ENCODE assay signal across 19 cellular contexts in the genomic region with DNA sequence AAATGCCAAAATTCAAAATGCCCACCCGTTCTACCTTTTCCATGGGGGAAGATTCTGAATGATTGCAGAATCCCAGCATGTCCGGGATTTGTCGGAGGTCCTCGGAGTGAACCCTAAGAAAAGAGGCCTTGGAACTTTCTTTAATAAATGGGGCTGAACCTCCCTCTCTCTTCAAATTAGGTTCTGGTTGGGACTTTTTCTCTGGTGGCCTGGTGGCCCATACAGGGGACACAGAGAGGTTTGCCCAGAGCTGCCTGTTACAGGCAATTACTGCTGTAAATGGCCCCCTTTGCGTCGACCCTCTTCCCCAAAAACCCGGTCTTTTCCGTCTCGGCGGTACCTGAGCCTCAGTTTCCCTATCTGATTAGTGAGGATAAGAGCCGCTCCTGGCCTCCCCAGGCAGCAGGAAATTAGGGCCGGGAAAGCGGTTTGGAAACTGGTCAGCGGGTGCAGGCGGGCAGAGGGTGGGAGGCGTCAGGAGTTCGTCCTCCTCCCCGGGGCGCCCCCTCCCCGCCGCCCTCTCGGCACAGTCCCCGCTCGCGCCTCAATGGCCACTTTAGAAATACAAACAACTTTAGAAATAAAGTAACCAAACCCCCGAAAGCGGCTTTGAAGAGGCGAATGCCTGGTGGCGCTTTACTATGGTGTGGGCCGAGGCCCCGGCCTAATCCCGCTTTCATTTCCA. TPM values are rescaled to one million over a fixed set of nuclear protein-coding genes. Genes with fewer than 3 reads are reported as not detected.
DNase-seq lines count a peak whose midpoint lies in the region; ATAC-seq, FAIRE-seq and TF ChIP-seq lines count a peak whose summit lies in the region.
"Had no signal": no experiment of that assay in that cellular context is flagged by ENCODE, and none has a peak within 500 bp of the region (broad histone marks: within the 10 kb centered on the region; RNA-seq: fewer than 3 reads in every experiment).

No MANE protein-coding gene starts in this region.

- H3K4me2 ChIP-seq in HepG2 (ENCODE audit: low read depth, low read length) = peak overlapping the region; percentile 34

- intact Hi-C loops in HepG2 (cut with micrococcal nuclease; ENCODE audit: unreplicated experiment) (no loop called here), right lobe of liver (cut with DNase I) (no loop called here)

- H3K9me3 Mint-ChIP-seq in brain = peaks cover 0 to 10% (median 0%) of the 10 kb centered on the region in 5 experiments
- H3K9me3 Mint-ChIP-seq in nephron progenitor cell = no peaks in the 10 kb centered on the region
- H3K9me3 Mint-ChIP-seq: activated T-helper 2 cell treated with anti-CD3 and anti-CD28 coated beads, Interferon-gamma antibody, Interleukin-2, Interleukin-4, amounts not matched to agents 10 μg/mL and 5 μg/mL and 100 μg/mL, durations not matched to agents 14 hours and 24 hours and 36 hours; T-helper 2 cell treated with Interferon-gamma antibody and Interleukin-4, amounts not matched to agents 5 μg/mL and 100 μg/mL, for 36 hours had no signal

- peaks cover 99% of the 10 kb centered on the region for H3K27me3 Mint-ChIP-seq in brain
- peaks cover 100% of the 10 kb centered on the region for H3K27me3 Mint-ChIP-seq in nephron progenitor cell (ENCODE audit: low read depth, poor library complexity)

- peaks cover 68% of the 10 kb centered on the region for H3K4me1 Mint-ChIP-seq in brain
- H3K4me1 Mint-ChIP-seq in nephron progenitor cell = peaks cover 40% of the 10 kb centered on the region

- no peaks in the 10 kb centered on the region for H3K79me2 ChIP-seq in HepG2 (ENCODE audit: insufficient read depth, low read length)

- H3K4me3 ChIP-seq in HepG2 (replicated peaks in 1 of 3; ENCODE audit: insufficient read depth in 1 of 3, low read depth in 2 of 3, low read length in 3 of 3) = peak overlapping the region in 2 of 3 experiments; percentile 31 to 41; a peak in 2 of 6 replicates
- no peak overlapping the region for H3K4me3 ChIP-seq in right lobe of liver
- peak overlapping the region; percentile 27 for H3K4me3 ChIP-seq in urinary bladder (ENCODE audit: low read depth, low read length)

- peak; percentile 41 for DNase-seq in HepG2 (ENCODE audit: low spot score)
- no peak for DNase-seq in right lobe of liver
- no peak for DNase-seq in nephron progenitor cell
- DNase-seq in epidermal melanocyte (ENCODE audit: insufficient read length, low spot score) = no peak
- no peak for DNase-seq in retina
- DNase-seq: activated CD4-positive, alpha-beta T cell treated with anti-CD3 and anti-CD28 coated beads, Interleukin-2, amount 50 U/mL, for 48 hours; MV-4-11; NCI-H2227 treated with DMSO at 0.1 percent for 48 hours; stimulated activated CD4-positive, alpha-beta T cell treated with anti-CD3 and anti-CD28 coated beads, Interleukin-4, amount 100 ng/mL, for 4 hours had no signal

- H3K36me3 Mint-ChIP-seq in brain (peaks cover 4% of the 10 kb centered on the region), nephron progenitor cell (ENCODE audit: low read depth) (no peaks in the 10 kb centered on the region)

- peak overlapping the region in 4 of 5 experiments; percentile 30 to 83 (median 68) for H3K4me3 Mint-ChIP-seq in brain
- H3K4me3 Mint-ChIP-seq in nephron progenitor cell = peak overlapping the region; percentile 58
- H3K4me3 Mint-ChIP-seq: T-helper 2 cell treated with Interferon-gamma antibody and Interleukin-4, amounts not matched to agents 5 μg/mL and 100 μg/mL, for 36 hours had no signal

- H3K27me3 ChIP-seq in HepG2 (ENCODE audit: control insufficient read depth in 1 of 2, insufficient read depth in 2 of 2, low read length in 2 of 2) (peaks cover 19 to 93% of the 10 kb centered on the region in 2 experiments), right lobe of liver (peaks cover 0 to 31% of the 10 kb centered on the region in 2 donors)

- H2AFZ ChIP-seq in HepG2 (ENCODE audit: low read length) = no peak overlapping the region

- H3K9me3 ChIP-seq in HepG2 (ENCODE audit: low read length) (no peaks in the 10 kb centered on the region), right lobe of liver (no peaks in the 10 kb centered on the region)

- H3K27ac ChIP-seq in HepG2 (ENCODE audit: extremely low read length, insufficient read depth, low read length) (no peak overlapping the region), right lobe of liver (no peak overlapping the region), urinary bladder (ENCODE audit: low read depth) (no peak overlapping the region)

- no peak for TF ChIP-seq RAD21 in HepG2 (CRISPR knock-in tag; IDR thresholded peaks at IDR 0.05)

- POLR2A ChIA-PET in HepG2 (lab: Yijun Ruan, JAX) = interaction anchor here (1.4 kb wide), 1 partner anchor 23 kb away, joined by 3 read pairs; no protein-coding TSS in a partner anchor

- CTCF ChIA-PET in HepG2 (lab: Yijun Ruan, JAX; ENCODE audit: low intra/inter-chr PET ratio, low total read pairs) = no interaction called here

- H4K20me1 ChIP-seq in HepG2 (ENCODE audit: insufficient read depth, low read length) = peaks cover 22% of the 10 kb centered on the region; the same call in 1 of the 2 replicates

- H3K27ac Mint-ChIP-seq in brain = peak overlapping the region in 2 of 5 experiments; percentile 67 to 72
- no peak overlapping the region for H3K27ac Mint-ChIP-seq in nephron progenitor cell
- H3K27ac Mint-ChIP-seq: activated T-helper 2 cell treated with anti-CD3 and anti-CD28 coated beads, Interferon-gamma antibody, Interleukin-2, Interleukin-4, amounts not matched to agents 10 μg/mL and 5 μg/mL and 100 μg/mL, durations not matched to agents 14 hours and 24 hours and 36 hours; T-helper 2 cell treated with Interferon-gamma antibody and Interleukin-4, amounts not matched to agents 5 μg/mL and 100 μg/mL, for 36 hours had no signal

- H3K4me1 ChIP-seq in HepG2 (ENCODE audit: insufficient read depth, low read length) = peaks cover 42% of the 10 kb centered on the region
- H3K4me1 ChIP-seq in right lobe of liver = no peaks in the 10 kb centered on the region
- no peaks in the 10 kb centered on the region for H3K4me1 ChIP-seq in urinary bladder (ENCODE audit: insufficient read depth)

- no peak for FAIRE-seq in HepG2 (lab: Jason Lieb, UNC)
- FAIRE-seq: bronchial epithelial cell, HTR-8/SVneo, RCC 7860 had no signal

- no peak for TF ChIP-seq POLR2A in HepG2 (IDR thresholded peaks at IDR 0.05; ENCODE audit: insufficient read depth in 1 of 2, low read depth in 2 of 2, low read length in 2 of 2)
- no peak for TF ChIP-seq POLR2A in right lobe of liver (IDR thresholded peaks at IDR 0.05)

- no peak for ATAC-seq in HepG2
- no peak for ATAC-seq in right lobe of liver
- ATAC-seq in GM18520 (IDR thresholded peaks at IDR 0.05; ENCODE audit: unreplicated experiment) = no peak

- in situ Hi-C loops in HepG2 (cut with HindIII; ENCODE audit: extremely low pct_ligation_motif_present, low pct_unique_long_range_greater_than_20kb) = no loop called here

- H3K9ac ChIP-seq in HepG2 (ENCODE audit: insufficient read depth, low read depth, low read length) = no peak overlapping the region

- 2% methylated on average over 24 of the region's 32 CpGs for WGBS in HepG2 (ENCODE audit: low lambda C conversion rate)
- 5% methylated on average over 18 of the region's 32 CpGs for WGBS in right lobe of liver (ENCODE audit: insufficient coverage, low coverage, low lambda C conversion rate, missing lambda C conversion rate)
- WGBS in urinary bladder = 4% methylated on average over 32 of the region's 32 CpGs

- BruUV-seq in HepG2 (replicated peaks; lab: Mats Ljungman, UMichigan) = no TSS peak

- H3K36me3 ChIP-seq in HepG2 (replicated peaks in 1 of 2; ENCODE audit: control insufficient read depth in 1 of 2, insufficient read depth in 2 of 2, low read length in 2 of 2) = no peaks in the 10 kb centered on the region
- H3K36me3 ChIP-seq in right lobe of liver = no peaks in the 10 kb centered on the region
- H3K36me3 ChIP-seq in urinary bladder (ENCODE audit: insufficient read depth) = no peaks in the 10 kb centered on the region

- TF ChIP-seq EP300 in HepG2 (IDR thresholded peaks at IDR 0.05; ENCODE audit: low read depth in 2 of 2, low read length in 2 of 2) = no peak
- TF ChIP-seq EP300 in HepG2 (CRISPR knock-in tag; IDR thresholded peaks at IDR 0.05; ENCODE audit: borderline replicate concordance) = no peak

- TF ChIP-seq CTCF in HepG2 (CRISPR knock-in tag; IDR thresholded peaks at IDR 0.05) = no peak
- no peak for TF ChIP-seq CTCF in right lobe of liver (IDR thresholded peaks at IDR 0.05)
- no peak for TF ChIP-seq CTCF in brain (conservative IDR thresholded peaks at IDR 0.05)
- TF ChIP-seq CTCF in nephron progenitor cell (IDR thresholded peaks at IDR 0.05) = no peak

TF ChIP-seq in HepG2, 621 proteins besides CTCF, POLR2A, EP300 and RAD21:
- TF ChIP-seq BCL6 (CRISPR knock-in tag; IDR thresholded peaks at IDR 0.05) (0 out of 2 replicates have a peak, but pooled peaks have one; percentile 27), EZH2 (conservative IDR thresholded peaks at IDR 0.05; ENCODE audit: low read depth, low read length) (peak; percentile 94; the same call in 1 of the 2 replicates), TCF7 (IDR thresholded peaks at IDR 0.05; ENCODE audit: low read depth) (peak; percentile 66), ZNF333 (CRISPR knock-in tag; IDR thresholded peaks at IDR 0.05; ENCODE audit: borderline replicate concordance) (no peak)

RNA-seq across cellular contexts. Expression of gene PAX7, which starts 15.6 kb away (rescaled TPM):
- total RNA-seq in HepG2 (2016; rRNA removed; fragmentation: Illumina TruSeq; extraction: Trizol) (not detected in 2 replicates), right lobe of liver (not detected), urinary bladder (0.95 TPM)
- total RNA-seq in HepG2 (2016; cell fraction: cytosol; rRNA removed; fragmentation: Illumina TruSeq; extraction: Trizol; ENCODE audit: low read depth) = not detected in 2 replicates
- total RNA-seq in HepG2 (2016; cell fraction: insoluble cytoplasmic fraction; rRNA removed; fragmentation: Illumina TruSeq; extraction: Trizol) = not detected in 2 replicates
- not detected in 2 replicates for total RNA-seq in HepG2 (2016; cell fraction: membrane; rRNA removed; fragmentation: Illumina TruSeq; extraction: Trizol)
- not detected in 2 replicates for total RNA-seq in HepG2 (2016; cell fraction: nucleus; rRNA removed; fragmentation: Illumina TruSeq; extraction: Trizol)
- polyA plus RNA-seq in HepG2 (2011; rRNA removed) (not detected in 2 replicates), brain (ENCODE audit: insufficient read depth, low read depth, low replicate concordance) (0.34 TPM), urinary bladder (not detected)
- not detected in 2 replicates for polyA plus RNA-seq in HepG2 (2011; cell fraction: cytosol; rRNA removed)
- polyA plus RNA-seq in HepG2 (2011; cell fraction: nucleus; rRNA removed) = not detected in 2 replicates
- not detected in 2 replicates for polyA plus RNA-seq in HepG2 (2012)
- not detected in 2 replicates for polyA plus RNA-seq in HepG2 (2016; cell fraction: cytosol; fragmentation: Illumina TruSeq; extraction: Trizol; ENCODE audit: low read depth)
- not detected in 2 replicates for polyA plus RNA-seq in HepG2 (2016; cell fraction: insoluble cytoplasmic fraction; fragmentation: Illumina TruSeq; extraction: Trizol; ENCODE audit: low read depth)
- not detected in 2 replicates for polyA plus RNA-seq in HepG2 (2016; cell fraction: membrane; fragmentation: Illumina TruSeq; extraction: Trizol; ENCODE audit: low read depth)
- not detected in 2 replicates for polyA plus RNA-seq in HepG2 (2016; cell fraction: nucleus; fragmentation: Illumina TruSeq; extraction: Trizol; ENCODE audit: insufficient read depth, low read depth)
- not detected in 2 replicates for polyA minus RNA-seq in HepG2 (2011; rRNA and poly(A)+ RNA removed; ENCODE audit: low replicate concordance)
- polyA minus RNA-seq in HepG2 (2011; cell fraction: cytosol; rRNA and poly(A)+ RNA removed) = not detected in 2 replicates
- not detected in 2 replicates for polyA minus RNA-seq in HepG2 (2011; cell fraction: nucleus; rRNA and poly(A)+ RNA removed)
- total RNA-seq: activated T-helper 2 cell treated with anti-CD3 and anti-CD28 coated beads, Interferon-gamma antibody, Interleukin-2, Interleukin-4, amounts not matched to agents 10 μg/mL and 5 μg/mL and 100 μg/mL, durations not matched to agents 14 hours and 24 hours and 36 hours; bronchial epithelial cell; pulmonary artery endothelial cell had no signal
- polyA plus RNA-seq: BJ had no signal

Comparison
In these comparisons a context has a peak if more than half of its experiments do, and no peak if none do; other contexts are left out.
1. H3K4me3 ChIP-seq: peak in HepG2 (2 of 3) and urinary bladder (single experiment); none in right lobe of liver (0 of 3).